In the genomic region with DNA sequence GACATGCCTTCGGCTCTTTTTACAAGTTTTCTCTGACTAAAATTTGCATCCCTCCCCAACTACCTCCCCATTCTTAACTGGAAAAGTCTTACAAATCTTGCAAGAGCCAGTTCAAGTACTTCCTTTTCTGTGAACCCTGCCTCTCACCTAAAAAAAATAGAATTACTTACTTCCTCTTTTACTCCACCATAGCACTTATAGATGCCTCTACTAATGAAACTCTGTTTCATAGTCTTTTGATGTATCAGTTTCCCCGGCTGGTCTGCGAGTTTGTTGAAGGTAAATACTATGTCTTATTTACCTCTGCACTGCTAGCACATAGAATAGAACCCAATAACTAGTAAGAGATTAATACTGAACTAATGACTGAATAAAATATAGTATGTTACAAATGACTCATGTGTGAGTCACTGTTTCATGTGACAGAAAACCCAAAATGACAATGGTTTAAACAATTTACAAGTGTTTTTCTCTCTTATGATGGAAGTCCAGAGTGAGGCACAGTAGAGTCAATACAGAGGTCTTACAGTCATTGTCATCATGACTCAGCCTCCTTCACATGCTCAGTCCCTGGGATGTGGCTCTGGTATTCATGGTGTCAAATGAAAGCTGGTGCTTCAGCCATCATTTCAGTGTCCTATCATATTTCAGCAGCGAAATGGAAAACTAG, we compare ENCODE assay signal across 8 cellular contexts.
A peak's percentile ranks its signal among the peaks of the same experiment; 100 is the strongest.
DNase-seq lines count a peak whose midpoint lies in the region; ATAC-seq, FAIRE-seq and TF ChIP-seq lines count a peak whose summit lies in the region.

No MANE protein-coding gene starts in this region.

- H3K4me3 ChIP-seq in psoas muscle (no peak overlapping the region), testis (no peak overlapping the region)

- H3K27me3 ChIP-seq in psoas muscle (ENCODE audit: insufficient read depth in 3 of 3, low read length in 2 of 3) (no peaks in the 10 kb centered on the region), testis (no peaks in the 10 kb centered on the region)

- peak overlapping the region; percentile 54 for H3K27ac ChIP-seq in psoas muscle
- H3K27ac ChIP-seq in testis = no peak overlapping the region

- intact Hi-C loops in psoas muscle (cut with DNase I) (no loop called here), testis (cut with DNase I; ENCODE audit: low total_unique reads) (no loop called here)

- H3K4me1 ChIP-seq in psoas muscle (peaks cover 3% of the 10 kb centered on the region), testis (no peaks in the 10 kb centered on the region)

- H3K9me3 ChIP-seq in psoas muscle (no peaks in the 10 kb centered on the region), testis (no peaks in the 10 kb centered on the region)

- peak; percentile 75 for ATAC-seq in GM19035 (IDR thresholded peaks at IDR 0.05; ENCODE audit: unreplicated experiment)
- ATAC-seq in HG03108 (IDR thresholded peaks at IDR 0.05; ENCODE audit: unreplicated experiment) = peak; percentile 66
- peak; percentile 73 to 92 (median 80) for ATAC-seq in psoas muscle

- no peak for FAIRE-seq in RCC 7860 (lab: Jason Lieb, UNC)

- TF ChIP-seq CTCF in psoas muscle (IDR thresholded peaks at IDR 0.05) (no peak), testis (IDR thresholded peaks at IDR 0.05) (no peak)

- no peak for TF ChIP-seq POLR2A in testis (IDR thresholded peaks at IDR 0.05)

- 74 to 81% (median 80%) methylated on average over 4 of the region's 4 CpGs for WGBS in psoas muscle, 3 donors
- 73 to 77% methylated on average over 4 of the region's 4 CpGs for WGBS in testis, 2 donors

- DNase-seq in RCC 7860 (ENCODE audit: low spot score) (peak; percentile 65), psoas muscle (no peak), testis (no peak), NCI-H1048 (lab: John Stamatoyannopoulos, UW) (no peak), germinal center (ENCODE audit: low spot score) (no peak), NCI-H1930 (lab: John Stamatoyannopoulos, UW) (no peak)

- H3K36me3 ChIP-seq in psoas muscle (ENCODE audit: insufficient read depth in 1 of 2, low read depth in 1 of 2) (no peaks in the 10 kb centered on the region), testis (ENCODE audit: low read depth, missing control alignments) (no peaks in the 10 kb centered on the region)
